26 cellular contexts compared by ENCODE assay signal in the genomic region with DNA sequence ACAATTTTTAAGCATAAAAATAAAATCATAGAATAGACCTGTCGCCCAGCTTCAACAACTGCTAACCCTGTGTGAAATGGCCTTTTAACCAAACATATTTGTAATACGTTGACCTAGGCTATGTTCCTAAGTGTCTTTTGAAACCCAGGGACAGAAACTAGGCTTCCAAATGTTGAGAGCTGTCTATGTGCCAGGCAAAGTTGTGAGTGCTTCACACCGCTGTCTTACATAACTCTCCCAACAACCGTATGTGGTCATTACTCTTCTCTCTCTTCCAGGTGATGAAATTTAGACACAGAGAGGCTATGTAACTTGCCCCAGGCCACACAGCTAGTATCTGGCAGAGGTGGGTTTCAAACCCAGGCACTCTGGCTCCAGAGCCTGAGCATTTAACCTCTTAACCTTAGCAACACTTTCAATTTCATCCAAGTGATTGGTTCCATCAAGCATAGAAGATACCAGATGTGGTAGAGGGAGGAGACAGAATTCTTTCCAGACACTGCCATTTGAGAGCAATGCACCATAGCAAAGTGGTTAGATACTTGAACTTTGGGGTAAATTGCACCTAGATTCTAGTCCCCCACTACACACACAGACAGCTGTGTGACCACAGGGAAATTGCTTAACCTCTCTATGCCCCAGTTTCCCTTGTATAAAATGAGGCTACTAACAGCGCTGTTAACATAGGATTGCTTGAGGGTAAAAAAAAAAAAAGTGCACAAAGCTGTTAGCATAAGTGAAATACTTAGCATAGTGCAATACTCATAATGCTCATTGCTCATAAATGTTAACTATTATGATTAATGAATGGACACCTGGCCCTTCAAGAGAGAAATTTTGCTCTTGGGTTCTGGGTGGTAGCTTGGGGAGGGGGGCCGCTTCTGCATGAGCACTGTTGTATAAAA.
"Had no signal": no experiment of that assay in that cellular context is flagged by ENCODE, and none has a peak within 500 bp of the region (broad histone marks: within the 10 kb centered on the region; RNA-seq: fewer than 3 reads in every experiment).

No MANE protein-coding gene starts in this region.

- H3K9ac ChIP-seq: neural progenitor cell had no signal

- H3K36me3 ChIP-seq: heart left ventricle, lower lobe of right lung, neural progenitor cell, right atrium auricular region, spleen, transverse colon, uterus had no signal

- H3K9me3 ChIP-seq: lower lobe of right lung, testis, transverse colon, uterus had no signal

- DNase-seq: activated CD4-positive, alpha-beta T cell treated with anti-CD3 and anti-CD28 coated beads for 4 hours; activated CD4-positive, alpha-beta T cell treated with anti-CD3 and anti-CD28 coated beads, Interleukin-2, amount 50 U/mL, for 48 hours; activated CD8-positive, alpha-beta memory T cell treated with anti-CD3 and anti-CD28 coated beads for 24 hours; activated effector memory CD4-positive, alpha-beta T cell treated with Interleukin-2 at 50 U/mL for 16 hours; activated naive CD4-positive, alpha-beta T cell treated with Interleukin-2 at 50 U/mL for 16 hours; anterior cingulate cortex; endodermal cell; foreskin fibroblast; heart left ventricle; hypothalamus; immature natural killer cell; mesenchymal stem cell; natural killer cell; occipital lobe; spleen; stimulated activated CD4-positive, alpha-beta T cell treated with anti-CD3 and anti-CD28 coated beads, Interleukin-2, amount 100 ng/mL, for 48 hours; stimulated activated naive CD8-positive, alpha-beta T cell treated with anti-CD3 and anti-CD28 coated beads, Interleukin-15, Interleukin-2, amounts not matched to agents 100 U/mL and 50 U/mL, for 24 hours; T-helper 9 cell; testis; transverse colon; uterus had no signal

- H3K4me3 ChIP-seq: heart left ventricle, lower lobe of right lung, neural progenitor cell, right atrium auricular region, spleen, testis, transverse colon, uterus had no signal

- ATAC-seq: esophagus mucosa; heart left ventricle; natural killer cell; stimulated activated naive CD8-positive, alpha-beta T cell treated with anti-CD3 and anti-CD28 coated beads, Interleukin-15, Interleukin-2, amounts not matched to agents 100 U/mL and 50 U/mL, for 24 hours had no signal

- H3K27me3 ChIP-seq: heart left ventricle, neural progenitor cell, right atrium auricular region, spleen, testis, transverse colon, uterus had no signal

- H3K4me1 ChIP-seq: heart left ventricle, lower lobe of right lung, neural progenitor cell, right atrium auricular region, spleen, testis, transverse colon, uterus had no signal

- H3K27ac ChIP-seq: heart left ventricle, lower lobe of right lung, neural progenitor cell, right atrium auricular region, spleen, testis, transverse colon, uterus, VCaP had no signal
